In the genomic region with DNA sequence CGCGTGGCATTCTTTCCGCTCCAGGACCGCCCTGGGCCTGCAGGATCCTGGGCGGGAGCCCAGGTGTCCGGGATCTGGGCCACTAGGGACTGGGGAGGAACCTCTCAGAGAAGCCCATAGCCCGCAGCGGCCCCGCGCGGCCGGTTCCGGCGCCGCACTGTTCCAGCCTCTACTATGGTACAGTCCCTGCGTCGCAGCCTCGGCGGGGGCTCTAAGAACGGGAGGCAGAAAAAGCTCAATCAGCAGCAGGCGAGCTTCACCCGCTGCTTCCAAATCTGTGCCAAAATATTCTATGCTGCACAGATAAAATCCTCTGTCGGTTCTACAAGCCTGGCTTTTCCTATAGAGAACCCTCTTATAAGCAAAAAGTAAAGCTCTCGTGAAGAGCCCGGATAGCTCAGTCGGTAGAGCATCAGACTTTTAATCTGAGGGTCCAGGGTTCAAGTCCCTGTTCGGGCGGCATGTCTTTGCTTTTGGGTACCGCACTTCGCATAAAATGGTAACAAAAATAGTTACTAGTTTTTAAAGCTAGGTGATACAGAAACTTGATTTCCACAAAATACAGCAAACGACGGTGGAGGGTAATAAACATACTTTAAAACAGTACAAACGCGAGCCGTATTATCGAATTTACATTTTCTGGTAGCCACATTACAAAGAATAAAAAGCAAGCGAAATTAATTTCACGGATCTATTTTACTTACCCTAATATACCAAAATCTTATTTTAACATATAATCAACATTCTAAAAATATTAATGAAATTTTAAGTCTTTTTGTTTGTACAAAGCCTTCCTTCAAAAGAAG, we compare ENCODE assay signal across 8 cellular contexts. TPM values are rescaled to one million over a fixed set of nuclear protein-coding genes. Genes with fewer than 3 reads are reported as not detected.
DNase-seq lines count a peak whose midpoint lies in the region; ATAC-seq, FAIRE-seq and TF ChIP-seq lines count a peak whose summit lies in the region.

No MANE protein-coding gene starts in this region.

- TF ChIP-seq CTCF in GM12872 (IDR thresholded peaks at IDR 0.05; ENCODE audit: insufficient read depth, low read depth, low read length) (peak; percentile 88), keratinocyte (optimal IDR thresholded peaks at IDR 0.05 in 1 of 3, IDR thresholded peaks at IDR 0.05 in 1 of 3, conservative IDR thresholded peaks at IDR 0.05 in 1 of 3; ENCODE audit: extremely low read depth in 1 of 3, insufficient read depth in 2 of 3, low read length in 3 of 3) (peak; percentile 70 to 94 (median 79))

- ATAC-seq in HG03108 (IDR thresholded peaks at IDR 0.05; ENCODE audit: unreplicated experiment) (peak; percentile 24), GM21786 (IDR thresholded peaks at IDR 0.05; ENCODE audit: unreplicated experiment) (no peak)

- peak overlapping the region; percentile 98 for H3K4me2 ChIP-seq in keratinocyte (ENCODE audit: control insufficient read depth, extremely low read depth, insufficient read depth, low read depth, low read length)

- FAIRE-seq in keratinocyte (lab: Jason Lieb, UNC) = peak; percentile 49

- H3K27ac ChIP-seq in keratinocyte (ENCODE audit: control insufficient read depth, insufficient read depth, low read length) = peak overlapping the region; percentile 99

- H4K20me1 ChIP-seq in keratinocyte (ENCODE audit: control insufficient read depth, extremely low read depth, insufficient read depth, low read length) = peaks cover 2% of the 10 kb centered on the region

- peak overlapping the region; percentile 90 for H2AFZ ChIP-seq in keratinocyte (ENCODE audit: control insufficient read depth, low read length)

- peaks cover 14% of the 10 kb centered on the region for H3K27me3 ChIP-seq in keratinocyte (ENCODE audit: control insufficient read depth, extremely low read depth, insufficient read depth, low read length)

- H3K9ac ChIP-seq in keratinocyte (ENCODE audit: control insufficient read depth, extremely low read depth, insufficient read depth, low read length) = peak overlapping the region; percentile 96

- no peaks in the 10 kb centered on the region for H3K9me3 ChIP-seq in keratinocyte (ENCODE audit: control insufficient read depth, low read depth, low read length)

- H3K36me3 ChIP-seq in keratinocyte (ENCODE audit: control insufficient read depth in 2 of 2, extremely low read depth in 1 of 2, insufficient read depth in 2 of 2, low read length in 2 of 2) = no peaks in the 10 kb centered on the region

- H3K4me3 ChIP-seq in keratinocyte (ENCODE audit: control insufficient read depth in 2 of 3, extremely low read depth in 1 of 3, insufficient read depth in 2 of 3, low read depth in 1 of 3, low read length in 3 of 3) = peak overlapping the region; percentile 39 to 84 (median 76)

- H3K9me1 ChIP-seq in keratinocyte (ENCODE audit: control insufficient read depth, extremely low read depth, insufficient read depth, low read length) = no peaks in the 10 kb centered on the region

- DNase-seq in NCI-H446 (lab: John Stamatoyannopoulos, UW) (peak; percentile 85 to 95), cerebellar nuclear complex (lab: John Stamatoyannopoulos, UW) (peak; percentile 63 to 76), keratinocyte (ENCODE audit: low read depth, low spot score) (no peak)
- peak; percentile 80 to 81 for DNase-seq in activated CD4-positive, alpha-beta T cell treated with anti-CD3 and anti-CD28 coated beads for 24 hours (ENCODE audit: low read depth in 2 of 2)
- peak; percentile 82 to 87 (median 85) for DNase-seq in stimulated activated CD4-positive, alpha-beta T cell treated with anti-CD3 and anti-CD28 coated beads, Interleukin-12 subunit alpha, Interleukin-12 subunit beta, amount 100 ng/mL, for 48 hours (ENCODE audit: low read depth in 2 of 3, low spot score in 1 of 3)

- dilution Hi-C loops in keratinocyte (cut with MboI; ENCODE audit: extremely low pct_ligation_motif_present, low sequenced_read_pairs) = no loop called here

- H3K79me2 ChIP-seq in keratinocyte (ENCODE audit: control insufficient read depth, insufficient read depth, low read length) = no peaks in the 10 kb centered on the region

- H3K4me1 ChIP-seq in keratinocyte (ENCODE audit: control insufficient read depth, extremely low read depth, insufficient read depth, low read length) = peaks cover 34% of the 10 kb centered on the region

RNA-seq across cellular contexts. Expression of a gene that starts 0.7 kb away (rescaled TPM):
- 2.0 to 4.6 TPM (median 2.7 TPM) in 3 replicates for polyA plus RNA-seq in keratinocyte
- polyA plus RNA-seq in keratinocyte (2011; ENCODE audit: low read depth) = 19.2 TPM
- polyA plus RNA-seq in keratinocyte (2011; cell fraction: cytosol; rRNA removed) = 2.9 and 3.2 TPM in 2 replicates
- 7.7 and 9.8 TPM in 2 replicates for polyA plus RNA-seq in keratinocyte (2011; cell fraction: nucleus; rRNA removed)
- 4.2 and 50.4 TPM in 2 replicates for polyA plus RNA-seq in keratinocyte (2012; ENCODE audit: low replicate concordance)
- 2.1 to 5.5 TPM (median 2.3 TPM) in 3 replicates for polyA minus RNA-seq in keratinocyte
- polyA minus RNA-seq in keratinocyte (2011; cell fraction: cytosol; rRNA and poly(A)+ RNA removed) = 1.2 TPM
- polyA minus RNA-seq in keratinocyte (2011; cell fraction: nucleus; rRNA and poly(A)+ RNA removed) = 2.6 and 2.9 TPM in 2 replicates

RNA-seq across cellular contexts. Expression of a gene that starts 4.9 kb away (rescaled TPM):
- 0.05 to 0.33 TPM (median 0.16 TPM) in 3 replicates for polyA plus RNA-seq in keratinocyte
- 0.60 TPM for polyA plus RNA-seq in keratinocyte (2011; ENCODE audit: low read depth)
- polyA plus RNA-seq in keratinocyte (2011; cell fraction: cytosol; rRNA removed) = 0.97 TPM in 1 of 2 replicates, not detected in the other
- polyA plus RNA-seq in keratinocyte (2011; cell fraction: nucleus; rRNA removed) = 0.42 and 1.5 TPM in 2 replicates
- 0.81 and 1.1 TPM in 2 replicates for polyA plus RNA-seq in keratinocyte (2012; ENCODE audit: low replicate concordance)
- not detected in 3 replicates for polyA minus RNA-seq in keratinocyte
- 4.2 TPM for polyA minus RNA-seq in keratinocyte (2011; cell fraction: cytosol; rRNA and poly(A)+ RNA removed)
- polyA minus RNA-seq in keratinocyte (2011; cell fraction: nucleus; rRNA and poly(A)+ RNA removed) = 1.1 TPM in 1 of 2 replicates, not detected in the other

RNA-seq across cellular contexts. Expression of a gene that starts 31.5 kb away (rescaled TPM):
- polyA plus RNA-seq in keratinocyte = 0.43 to 0.75 TPM (median 0.47 TPM) in 3 replicates
- 98.5 TPM for polyA plus RNA-seq in keratinocyte (2011; ENCODE audit: low read depth)
- 0.41 and 0.44 TPM in 2 replicates for polyA plus RNA-seq in keratinocyte (2011; cell fraction: cytosol; rRNA removed)
- polyA plus RNA-seq in keratinocyte (2011; cell fraction: nucleus; rRNA removed) = 1.9 and 2.0 TPM in 2 replicates
- 0.85 and 126 TPM in 2 replicates for polyA plus RNA-seq in keratinocyte (2012; ENCODE audit: low replicate concordance)
- 0.20 to 2.1 TPM (median 1.4 TPM) in 3 replicates for polyA minus RNA-seq in keratinocyte
- not detected for polyA minus RNA-seq in keratinocyte (2011; cell fraction: cytosol; rRNA and poly(A)+ RNA removed)
- 1.5 and 1.7 TPM in 2 replicates for polyA minus RNA-seq in keratinocyte (2011; cell fraction: nucleus; rRNA and poly(A)+ RNA removed)

RNA-seq across cellular contexts. Expression of a gene that starts 33.2 kb away (rescaled TPM):
- 14.4 to 15.2 TPM (median 15.1 TPM) in 3 replicates for polyA plus RNA-seq in keratinocyte
- polyA plus RNA-seq in keratinocyte (2011; ENCODE audit: low read depth) = 112 TPM
- 6.8 and 12.7 TPM in 2 replicates for polyA plus RNA-seq in keratinocyte (2011; cell fraction: cytosol; rRNA removed)
- polyA plus RNA-seq in keratinocyte (2011; cell fraction: nucleus; rRNA removed) = 50.1 and 90.1 TPM in 2 replicates
- polyA plus RNA-seq in keratinocyte (2012; ENCODE audit: low replicate concordance) = 24.3 and 51.6 TPM in 2 replicates
- polyA minus RNA-seq in keratinocyte = 29.9 to 138 TPM (median 46.3 TPM) in 3 replicates
- polyA minus RNA-seq in keratinocyte (2011; cell fraction: cytosol; rRNA and poly(A)+ RNA removed) = 38.8 TPM
- polyA minus RNA-seq in keratinocyte (2011; cell fraction: nucleus; rRNA and poly(A)+ RNA removed) = 61.0 and 101 TPM in 2 replicates

RNA-seq across cellular contexts. Expression of a gene that starts 43.8 kb away (rescaled TPM):
- 8.1 to 10.4 TPM (median 9.8 TPM) in 3 replicates for polyA plus RNA-seq in keratinocyte
- polyA plus RNA-seq in keratinocyte (2011; ENCODE audit: low read depth) = 4.8 TPM
- polyA plus RNA-seq in keratinocyte (2011; cell fraction: cytosol; rRNA removed) = 18.2 and 18.5 TPM in 2 replicates
- polyA plus RNA-seq in keratinocyte (2011; cell fraction: nucleus; rRNA removed) = 25.2 and 27.5 TPM in 2 replicates
- 17.1 and 41.4 TPM in 2 replicates for polyA plus RNA-seq in keratinocyte (2012; ENCODE audit: low replicate concordance)
- polyA minus RNA-seq in keratinocyte = 4.3 to 11.4 TPM (median 5.8 TPM) in 3 replicates
- polyA minus RNA-seq in keratinocyte (2011; cell fraction: cytosol; rRNA and poly(A)+ RNA removed) = 3.6 TPM
- 3.1 and 5.4 TPM in 2 replicates for polyA minus RNA-seq in keratinocyte (2011; cell fraction: nucleus; rRNA and poly(A)+ RNA removed)
